In the genomic region with DNA sequence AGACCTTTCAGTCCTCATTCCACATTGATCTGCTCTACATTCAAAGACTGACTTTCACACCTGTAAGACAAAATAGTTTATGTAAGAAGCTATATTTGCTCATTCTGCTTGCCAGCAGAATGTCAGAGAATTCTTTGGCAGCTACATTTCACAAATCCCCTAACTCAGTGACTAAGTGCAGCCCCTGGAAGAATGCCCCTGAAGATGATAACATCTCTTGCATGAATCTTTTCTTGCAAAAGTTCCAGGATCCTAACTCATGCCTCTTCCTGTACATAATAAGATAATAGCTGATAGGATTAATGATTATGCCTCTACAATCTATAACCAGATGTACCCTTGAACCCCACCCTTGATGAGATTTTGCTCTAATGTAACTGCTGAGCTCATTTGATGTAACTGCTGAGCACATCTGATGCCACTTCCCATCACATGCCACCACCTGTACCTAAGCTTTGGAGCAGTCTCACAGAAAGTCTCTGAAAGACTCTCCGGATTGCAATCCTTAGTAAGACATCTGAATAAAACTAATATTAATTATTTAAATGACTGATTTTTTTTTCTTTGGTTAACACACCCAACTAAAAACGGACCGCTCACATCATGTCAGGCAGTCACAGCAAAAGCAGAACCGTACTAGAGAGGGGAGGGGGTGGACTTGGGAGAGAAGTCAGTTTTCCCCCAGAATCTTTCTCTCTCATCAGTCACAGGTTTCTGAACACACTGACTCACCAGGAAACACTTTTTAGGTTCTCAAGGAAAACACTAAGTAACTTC, we compare ENCODE assay signal across 9 cellular contexts. TPM values are rescaled to one million over a fixed set of nuclear protein-coding genes. Genes with fewer than 3 reads are reported as not detected.
DNase-seq lines count a peak whose midpoint lies in the region; ATAC-seq and TF ChIP-seq lines count a peak whose summit lies in the region.
"Had no signal": no experiment of that assay in that cellular context is flagged by ENCODE, and none has a peak within 500 bp of the region (broad histone marks: within the 10 kb centered on the region; RNA-seq: fewer than 3 reads in every experiment).

No MANE protein-coding gene starts in this region.

- H3K9me3 ChIP-seq in GM23248 (ENCODE audit: low read depth) (no peaks in the 10 kb centered on the region), Peyer's patch (peaks cover 0 to 3% (median 0%) of the 10 kb centered on the region in 4 donors)

- H3K27me3 ChIP-seq in GM23248 (replicated peaks; ENCODE audit: insufficient read depth) (peaks cover 18% of the 10 kb centered on the region; the same call in 1 of the 2 replicates), Peyer's patch (no peaks in the 10 kb centered on the region)

- H3K4me2 ChIP-seq in GM23248 (ENCODE audit: unreplicated experiment): no peak overlapping the region

- peaks cover 13 to 19% of the 10 kb centered on the region in 2 donors for H3K27me3 Mint-ChIP-seq in effector memory CD8-positive, alpha-beta T cell

- H3K4me1 ChIP-seq in GM23248 (ENCODE audit: insufficient read depth) (no peaks in the 10 kb centered on the region), Peyer's patch (no peaks in the 10 kb centered on the region)

- DNase-seq in GM23248: no peak
- DNase-seq in Peyer's patch: no peak
- no peak for DNase-seq in effector memory CD8-positive, alpha-beta T cell
- no peak for DNase-seq in retinal pigment epithelial cell (ENCODE audit: low read depth)
- DNase-seq in SHP77 (lab: John Stamatoyannopoulos, UW): no peak
- DNase-seq in cerebellum (ENCODE audit: low spot score): no peak
- DNase-seq: NCI-H2029, SW 1271 had no signal

- H3K79me2 ChIP-seq in GM23248 (ENCODE audit: insufficient read depth): no peaks in the 10 kb centered on the region

- H3K36me3 Mint-ChIP-seq in effector memory CD8-positive, alpha-beta T cell (ENCODE audit: insufficient read depth): peaks cover 12% of the 10 kb centered on the region

- peak; percentile 35 for ATAC-seq in effector memory CD8-positive, alpha-beta T cell (replicated peaks)
- no peak for ATAC-seq in GM21529 (IDR thresholded peaks at IDR 0.05; ENCODE audit: unreplicated experiment)

- no peak overlapping the region for H3K9ac ChIP-seq in GM23248

- H3K27ac Mint-ChIP-seq in effector memory CD8-positive, alpha-beta T cell: peak overlapping the region; percentile 88 to 91

- in situ Hi-C loops in GM23248 (cut with MboI): no loop called here

- no peaks in the 10 kb centered on the region for H3K9me2 ChIP-seq in GM23248 (ENCODE audit: insufficient read depth)

- peak overlapping the region; percentile 48 to 59 for H3K4me3 Mint-ChIP-seq in effector memory CD8-positive, alpha-beta T cell

- no peaks in the 10 kb centered on the region for H4K20me1 ChIP-seq in GM23248 (ENCODE audit: insufficient read depth)

- H3K27ac ChIP-seq in GM23248: no peak overlapping the region
- peak overlapping the region in 3 of 4 donors; percentile 5 to 46 (median 25) for H3K27ac ChIP-seq in Peyer's patch

- H3K4me1 Mint-ChIP-seq in effector memory CD8-positive, alpha-beta T cell (ENCODE audit: low read depth in 2 of 2): peaks cover 13 to 19% of the 10 kb centered on the region in 2 donors

- H3K36me3 ChIP-seq in GM23248 (ENCODE audit: low read depth) (no peaks in the 10 kb centered on the region), Peyer's patch (no peaks in the 10 kb centered on the region)

- no peak for TF ChIP-seq CTCF in Peyer's patch (IDR thresholded peaks at IDR 0.05)
- TF ChIP-seq CTCF in retinal pigment epithelial cell (conservative IDR thresholded peaks at IDR 0.05; ENCODE audit: low read depth, low read length): no peak

- no peaks in the 10 kb centered on the region for H3K9me3 Mint-ChIP-seq in effector memory CD8-positive, alpha-beta T cell

- no peak for TF ChIP-seq POLR2A in Peyer's patch (IDR thresholded peaks at IDR 0.05)

- H3F3A ChIP-seq in GM23248 (ENCODE audit: insufficient read depth): no peaks in the 10 kb centered on the region

- H3K4me3 ChIP-seq in GM23248: 0 out of 2 replicates have a peak overlapping the region, but pooled peaks have one; percentile 44
- H3K4me3 ChIP-seq in Peyer's patch: peak overlapping the region; percentile 26 to 53 (median 43)
- H3K4me3 ChIP-seq in retinal pigment epithelial cell (ENCODE audit: low read length): peak overlapping the region; percentile 37

- WGBS in GM23248 (ENCODE audit: low coverage in 1 of 2, low lambda C conversion rate in 2 of 2, missing lambda C conversion rate in 2 of 2), 2 experiments: 56 to 68% methylated on average over 4 of the region's 4 CpGs

- no peak overlapping the region for H2AFZ ChIP-seq in GM23248

RNA-seq across cellular contexts. Expression of a gene that starts 0.7 kb away (rescaled TPM):
- not detected in 2 replicates for total RNA-seq in GM23248 (2014; rRNA removed; shearing (Covaris generic))
- not detected in 2 replicates for polyA plus RNA-seq in GM23248 (2016; fragmentation: Nextera tagmentation; extraction: Ambion mirVana)
- total RNA-seq in Peyer's patch (under 1 TPM in 1 of 4 donors, not detected in 3; 0.83 TPM), cerebellum (0.09 TPM)

RNA-seq across cellular contexts. Expression of a gene that starts 11.5 kb away (rescaled TPM):
- 139 and 142 TPM in 2 replicates for total RNA-seq in GM23248 (2014; rRNA removed; shearing (Covaris generic))
- polyA plus RNA-seq in GM23248 (2016; fragmentation: Nextera tagmentation; extraction: Ambion mirVana): 150 TPM in 2 replicates
- 100 to 1,000 TPM in 1 of 4 donors, 10 to 100 TPM in 3; 62.1 to 190 (median 71.6) TPM for total RNA-seq in Peyer's patch
- 69.3 TPM for total RNA-seq in cerebellum
